8 cellular contexts compared by ENCODE assay signal in the genomic region with DNA sequence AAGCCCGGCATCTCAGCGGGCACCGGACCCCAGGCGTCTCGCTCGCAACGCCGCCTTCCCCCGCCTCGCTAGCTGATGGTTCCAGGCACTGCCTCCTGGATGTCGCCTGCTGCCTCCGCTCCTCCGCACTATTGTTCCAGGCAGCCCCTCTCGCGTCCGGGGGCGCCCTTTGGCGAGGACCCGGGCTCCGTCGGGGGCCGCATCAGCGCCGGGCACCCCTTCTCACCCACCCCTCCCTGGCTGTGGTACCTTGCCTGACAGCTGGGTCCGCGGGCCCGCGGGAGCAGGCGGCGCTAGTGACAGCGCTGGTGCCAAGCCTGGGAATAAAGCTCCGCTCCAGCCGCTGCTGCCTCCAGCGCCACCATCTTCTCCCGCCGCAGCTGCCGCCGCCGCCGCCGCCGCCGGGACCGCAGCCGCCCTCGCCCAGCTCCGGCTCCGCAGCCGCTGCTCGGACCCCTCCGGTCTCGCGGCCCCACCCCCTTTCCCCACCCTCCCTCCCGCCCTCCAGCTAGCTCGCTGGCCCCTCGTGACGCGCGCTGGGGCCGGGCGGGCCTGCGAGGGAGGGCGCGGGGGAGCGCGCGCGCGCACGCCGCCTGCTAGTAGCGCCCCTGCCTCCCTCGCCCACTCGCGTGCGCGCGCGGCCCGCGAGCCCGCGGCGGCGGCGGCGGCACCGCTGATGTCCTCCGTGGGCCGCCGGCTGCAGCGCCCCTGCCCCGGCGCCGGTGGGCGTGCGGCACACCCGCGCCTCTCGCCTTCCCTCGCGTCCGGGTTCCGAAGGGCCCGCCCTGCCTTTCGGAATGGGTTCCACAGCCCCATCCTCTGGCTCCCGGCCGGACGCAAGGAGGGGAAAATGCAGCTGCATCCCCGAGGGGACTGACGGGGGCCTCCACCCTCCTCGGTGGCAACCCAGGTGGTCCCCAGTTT. TPM values are rescaled to one million over a fixed set of nuclear protein-coding genes. Genes with fewer than 3 reads are reported as not detected.
DNase-seq lines count a peak whose midpoint lies in the region; ATAC-seq and TF ChIP-seq lines count a peak whose summit lies in the region.

A gene (minus strand): TSS at position 468 of the 924 bp plus-strand sequence.

- CTCF ChIA-PET in BJ (lab: Yijun Ruan, JAX) = interaction anchor here (0.6 to 2.4 kb wide), 30 partner anchors 11 to 555 kb away, joined by 3 to 21 read pairs (median 3); no protein-coding TSS in a partner anchor

- peak within 1 kb of the TSS; percentile 82 for H3K4me3 Mint-ChIP-seq in activated naive CD8-positive, alpha-beta T cell
- peak within 1 kb of the TSS; percentile 88 for H3K4me3 Mint-ChIP-seq in glutamatergic neuron (ENCODE audit: unreplicated experiment)

- H3K27me3 Mint-ChIP-seq in activated naive CD8-positive, alpha-beta T cell = peaks cover 7% of the 10 kb centered on the region
- no peaks in the 10 kb centered on the region for H3K27me3 Mint-ChIP-seq in glutamatergic neuron (ENCODE audit: unreplicated experiment)

- POLR2A ChIA-PET in BJ (lab: Charles Lee) = no interaction called here

- no peaks in the 10 kb centered on the region for H3K36me3 Mint-ChIP-seq in activated naive CD8-positive, alpha-beta T cell
- H3K36me3 Mint-ChIP-seq in glutamatergic neuron (ENCODE audit: unreplicated experiment) = no peaks in the 10 kb centered on the region

- H3K27ac Mint-ChIP-seq in activated naive CD8-positive, alpha-beta T cell = no peak within 1 kb of the TSS
- H3K27ac Mint-ChIP-seq in glutamatergic neuron (ENCODE audit: unreplicated experiment) = peak within 1 kb of the TSS; percentile 67

- no peaks in the 10 kb centered on the region for H3K9me3 ChIP-seq in upper lobe of left lung

- 1% methylated on average over 38 to 50 of the region's 112 CpGs for WGBS in upper lobe of left lung, 2 donors

- H3K4me3 ChIP-seq in BJ (ENCODE audit: low read depth, low read length) = peak within 1 kb of the TSS; percentile 84
- H3K4me3 ChIP-seq in upper lobe of left lung = peak within 1 kb of the TSS; percentile 40 to 86 (median 80)

- TF ChIP-seq CTCF in BJ (IDR thresholded peaks at IDR 0.05; ENCODE audit: insufficient read depth, low read depth, low read length) (peak; percentile 18; the same call in 1 of the 2 replicates), glutamatergic neuron (IDR thresholded peaks at IDR 0.05; ENCODE audit: partially characterized antibody, unreplicated experiment) (no peak), omental fat pad (IDR thresholded peaks at IDR 0.05) (no peak), upper lobe of left lung (IDR thresholded peaks at IDR 0.05) (peak in 1 of 6 experiments; percentile 32)

- TF ChIP-seq POLR2A in upper lobe of left lung (IDR thresholded peaks at IDR 0.05) = no peak

- no peak for TF ChIP-seq EP300 in upper lobe of left lung (IDR thresholded peaks at IDR 0.05)

- no peaks in the 10 kb centered on the region for H3K9me3 Mint-ChIP-seq in activated naive CD8-positive, alpha-beta T cell (ENCODE audit: low read depth)
- peaks cover 5% of the 10 kb centered on the region for H3K9me3 Mint-ChIP-seq in glutamatergic neuron (ENCODE audit: unreplicated experiment)

- no peaks in the 10 kb centered on the region for H3K36me3 ChIP-seq in BJ (ENCODE audit: control insufficient read depth, insufficient read depth, low read length)
- no peaks in the 10 kb centered on the region for H3K36me3 ChIP-seq in upper lobe of left lung

- DNase-seq in BJ (ENCODE audit: low read depth) (no peak), RPMI7951 (ENCODE audit: low read depth) (peak; percentile 43), glutamatergic neuron (peak; percentile 74), omental fat pad (ENCODE audit: low spot score) (no peak), upper lobe of left lung (peak; percentile 48 to 94)

- H3K27me3 ChIP-seq in BJ (ENCODE audit: control insufficient read depth, insufficient read depth, low read length) = no peaks in the 10 kb centered on the region
- no peaks in the 10 kb centered on the region for H3K27me3 ChIP-seq in upper lobe of left lung

- H3K4me1 ChIP-seq in upper lobe of left lung = peaks cover 4 to 35% (median 16%) of the 10 kb centered on the region in 4 donors

- H3K4me1 Mint-ChIP-seq in activated naive CD8-positive, alpha-beta T cell (ENCODE audit: low read depth) = peaks cover 25% of the 10 kb centered on the region
- H3K4me1 Mint-ChIP-seq in glutamatergic neuron (ENCODE audit: low read depth, unreplicated experiment) = peaks cover 14% of the 10 kb centered on the region

- peak; percentile 41 for ATAC-seq in GM19372 (IDR thresholded peaks at IDR 0.05; ENCODE audit: low read depth, unreplicated experiment)
- ATAC-seq in HG03442 (IDR thresholded peaks at IDR 0.05; ENCODE audit: unreplicated experiment) = peak; percentile 40
- ATAC-seq in omental fat pad (ENCODE audit: low FRiP score) = peak; percentile 67
- ATAC-seq in upper lobe of left lung (ENCODE audit: low FRiP score in 2 of 2) = peak; percentile 54 to 92

- peak within 1 kb of the TSS; percentile 34 to 83 (median 64) for H3K27ac ChIP-seq in upper lobe of left lung

RNA-seq across cellular contexts. Expression of the gene that starts here (rescaled TPM):
- polyA plus RNA-seq in BJ (2011; rRNA removed) = 4.6 and 4.8 TPM in 2 replicates
- 5.3 and 10.2 TPM in 2 replicates for polyA minus RNA-seq in BJ (2011; rRNA and poly(A)+ RNA removed)
- 0.10 and 0.12 TPM in 2 replicates for total RNA-seq in RPMI7951 (2014; rRNA removed; shearing (Covaris generic))
- total RNA-seq in glutamatergic neuron (ENCODE audit: unreplicated experiment) (13.0 TPM), omental fat pad (10 to 100 TPM in 2 of 4 donors, 1 to 10 TPM in 2; 4.3 to 11.8 (median 8.4) TPM), upper lobe of left lung (1 to 10 TPM; 2.1 to 5.4 (median 4.0) TPM)

Comparison
In these comparisons a context has a peak if more than half of its experiments do, and no peak if none do; other contexts are left out.
1. Peak in DNase-seq in RPMI7951; RNA of the gene not detected or under 1 TPM.
2. DNase-seq: peak in glutamatergic neuron (single experiment) and upper lobe of left lung (2 of 2); none in BJ (single experiment) and omental fat pad (single experiment).
3. Peak in every context shown above with its lines, with median percentiles within 50 percentile points of each other: ATAC-seq.